Comparison of ENCODE assay signal across 8 cellular contexts in genomic region chrX:51860679-51861078, GRCh38. TPM values are rescaled to one million over a fixed set of nuclear protein-coding genes. Genes with fewer than 3 reads are reported as not detected.
DNase-seq lines count a peak whose midpoint lies in the region; ATAC-seq and TF ChIP-seq lines count a peak whose summit lies in the region.
"Had no signal": no experiment of that assay in that cellular context is flagged by ENCODE, and none has a peak within 500 bp of the region (broad histone marks: within the 10 kb centered on the region; RNA-seq: fewer than 3 reads in every experiment).

No MANE protein-coding gene starts in this region.

- no peak overlapping the region for H2BK12ac ChIP-seq in mesenchymal stem cell (ENCODE audit: low read length in 2 of 2)

- no peak overlapping the region for H3K23ac ChIP-seq in mesenchymal stem cell (ENCODE audit: low read length in 2 of 2)

- in situ Hi-C loops in T47D (cut with HindIII; ENCODE audit: low pct_unique_long_range_greater_than_20kb, low sequenced_read_pairs), result no loop called here

- H2BK15ac ChIP-seq in mesenchymal stem cell (ENCODE audit: low read depth, poor library complexity, severe bottlenecking), result no peak overlapping the region

- H4K8ac ChIP-seq in mesenchymal stem cell (ENCODE audit: low read length), result no peak overlapping the region

- ATAC-seq in GM19455 (IDR thresholded peaks at IDR 0.05; ENCODE audit: unreplicated experiment) (no peak), GM21723 (IDR thresholded peaks at IDR 0.05; ENCODE audit: unreplicated experiment) (no peak)
- ATAC-seq: T-cell had no signal

- H3K79me1 ChIP-seq in mesenchymal stem cell (replicated peaks; ENCODE audit: low read length, poor library complexity, severe bottlenecking), result peaks cover 4% of the 10 kb centered on the region

- 7% methylated on average over 2 of the region's 2 CpGs for WGBS in mesenchymal stem cell

- no peak overlapping the region for H3K9ac ChIP-seq in mesenchymal stem cell (ENCODE audit: low read length)

- H3K14ac ChIP-seq in mesenchymal stem cell (ENCODE audit: low read length in 2 of 2), result no peak overlapping the region

- H3K36me3 ChIP-seq in mesenchymal stem cell (ENCODE audit: control insufficient read depth in 1 of 2, insufficient read depth in 2 of 2, low read depth in 1 of 2, low read length in 2 of 2), result peaks cover 0 to 3% of the 10 kb centered on the region in 2 experiments

- H4K91ac ChIP-seq in mesenchymal stem cell (ENCODE audit: low read length), result no peak overlapping the region

- no peak overlapping the region for H2BK120ac ChIP-seq in mesenchymal stem cell (ENCODE audit: low read depth, low read length)

- no peak overlapping the region for H2BK5ac ChIP-seq in mesenchymal stem cell (ENCODE audit: low read depth, low read length, poor library complexity, severe bottlenecking)

- no peak overlapping the region for H3K27ac ChIP-seq in mesenchymal stem cell (ENCODE audit: low read length, poor library complexity, severe bottlenecking)

- H3K27me3 ChIP-seq in mesenchymal stem cell (ENCODE audit: control insufficient read depth in 1 of 2, insufficient read depth in 1 of 2, low read length in 2 of 2), result no peaks in the 10 kb centered on the region

- peaks cover 62% of the 10 kb centered on the region for H3K9me3 ChIP-seq in mesenchymal stem cell (ENCODE audit: control insufficient read depth, low read length)

- DNase-seq in NCI-H1092 treated with DMSO at 0.1 percent for 48 hours (lab: John Stamatoyannopoulos, UW) (peak; percentile 34), T47D (ENCODE audit: low read depth in 1 of 2, low spot score in 1 of 2) (peak; percentile 21 to 48), mesenchymal stem cell (peak; percentile 35), CD1c-positive myeloid dendritic cell (ENCODE audit: extremely low spot score) (no peak)

- no peak overlapping the region for H2AK5ac ChIP-seq in mesenchymal stem cell (ENCODE audit: low read length, severe bottlenecking)

- H3K18ac ChIP-seq in mesenchymal stem cell (ENCODE audit: low read depth in 1 of 2, low read length in 2 of 2), result no peak overlapping the region

- no peak overlapping the region for H3K4me3 ChIP-seq in mesenchymal stem cell (ENCODE audit: insufficient read depth in 1 of 2, low read depth in 1 of 2, low read length in 2 of 2)

- H3K4me1 ChIP-seq in mesenchymal stem cell (ENCODE audit: control insufficient read depth, insufficient read depth, low read depth, low read length), result no peaks in the 10 kb centered on the region

- no peak overlapping the region for H3K4me2 ChIP-seq in mesenchymal stem cell (ENCODE audit: low read length, poor library complexity, severe bottlenecking)

- no peak overlapping the region for H2AFZ ChIP-seq in mesenchymal stem cell (ENCODE audit: low read depth, low read length)

- no peak overlapping the region for H3K4ac ChIP-seq in mesenchymal stem cell (ENCODE audit: low read depth in 1 of 2, low read length in 2 of 2)

- TF ChIP-seq CTCF in GM12872 (IDR thresholded peaks at IDR 0.05; ENCODE audit: insufficient read depth, low read depth, low read length), result peak; percentile 54; the same call in 2 of the 3 replicates

RNA-seq across cellular contexts. Expression of gene MAGED1, which starts 32.7 kb away (rescaled TPM):
- 458 TPM for polyA plus RNA-seq in mesenchymal stem cell (2013, experiment 1 of 2)
- polyA plus RNA-seq in mesenchymal stem cell (2013, experiment 2 of 2), result 448 TPM
